Comparison of ENCODE assay signal across 8 cellular contexts in the genomic region with DNA sequence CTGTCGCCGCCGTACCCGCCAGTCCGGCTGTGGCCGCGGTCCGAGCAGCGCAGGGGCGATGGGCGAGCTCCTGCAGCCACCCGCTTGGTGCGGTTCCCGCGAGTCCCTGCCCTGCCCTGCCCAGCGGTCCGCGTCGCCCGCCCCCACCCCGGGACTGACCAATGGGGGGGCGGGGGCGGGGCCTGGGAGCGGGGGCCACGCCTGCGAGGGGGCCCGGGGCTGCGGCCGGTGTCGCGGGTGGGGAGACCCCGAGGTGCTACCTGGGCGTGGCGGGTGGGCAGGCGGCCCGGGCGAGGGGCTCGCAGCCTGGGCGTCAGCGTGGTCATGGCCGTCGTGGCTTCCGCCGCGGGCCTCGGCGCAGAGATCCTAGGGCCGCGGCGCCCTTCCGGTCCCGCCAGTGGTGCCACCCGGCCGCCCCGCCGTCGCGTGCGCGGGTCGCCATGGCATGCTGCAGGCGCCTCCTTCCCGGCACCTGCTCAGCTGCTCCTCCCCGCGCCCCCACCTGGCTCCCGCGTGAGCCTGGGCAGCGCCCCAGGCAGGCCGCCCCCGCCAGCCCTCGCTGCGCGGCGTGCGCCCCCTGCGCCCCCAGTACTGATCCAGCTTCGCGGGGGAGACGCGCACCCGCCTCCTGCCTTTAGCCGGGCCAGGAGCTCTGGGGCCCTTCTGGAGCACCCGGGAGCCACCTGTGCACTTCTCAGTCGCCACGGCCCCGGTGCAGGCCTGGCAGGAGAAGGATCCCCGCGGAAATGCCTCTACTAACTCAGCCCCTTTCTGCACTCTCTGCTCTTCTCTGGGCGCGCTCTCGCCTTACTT. TPM values are rescaled to one million over a fixed set of nuclear protein-coding genes. Genes with fewer than 3 reads are reported as not detected.
DNase-seq lines count a peak whose midpoint lies in the region; ATAC-seq, FAIRE-seq and TF ChIP-seq lines count a peak whose summit lies in the region.

A gene with protein sequence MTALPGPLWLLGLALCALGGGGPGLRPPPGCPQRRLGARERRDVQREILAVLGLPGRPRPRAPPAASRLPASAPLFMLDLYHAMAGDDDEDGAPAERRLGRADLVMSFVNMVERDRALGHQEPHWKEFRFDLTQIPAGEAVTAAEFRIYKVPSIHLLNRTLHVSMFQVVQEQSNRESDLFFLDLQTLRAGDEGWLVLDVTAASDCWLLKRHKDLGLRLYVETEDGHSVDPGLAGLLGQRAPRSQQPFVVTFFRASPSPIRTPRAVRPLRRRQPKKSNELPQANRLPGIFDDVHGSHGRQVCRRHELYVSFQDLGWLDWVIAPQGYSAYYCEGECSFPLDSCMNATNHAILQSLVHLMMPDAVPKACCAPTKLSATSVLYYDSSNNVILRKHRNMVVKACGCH (minus strand): TSS at position 108 of the 813 bp plus-strand sequence. CDS start 380 bp downstream, outside the sequence.

- peak; percentile 43 for ATAC-seq in GM21576 (IDR thresholded peaks at IDR 0.05; ENCODE audit: unreplicated experiment)
- ATAC-seq in HepG2, result peak; percentile 78

- peak within 1 kb of the TSS; percentile 57 for H3K4me2 ChIP-seq in HepG2 (ENCODE audit: low read depth, low read length)

- H3K9me3 ChIP-seq in HepG2 (ENCODE audit: low read length), result no peaks in the 10 kb centered on the region

- H3K27ac ChIP-seq in HepG2 (ENCODE audit: extremely low read length, insufficient read depth, low read length), result no peak within 1 kb of the TSS

- TF ChIP-seq CTCF in D721Med (IDR thresholded peaks at IDR 0.05; ENCODE audit: insufficient read depth, missing control alignments) (no peak), bronchial epithelial cell (IDR thresholded peaks at IDR 0.05; ENCODE audit: insufficient read depth, low read length, severe bottlenecking) (no peak), HepG2 (CRISPR knock-in tag; IDR thresholded peaks at IDR 0.05) (no peak)

- FAIRE-seq in D721Med (lab: Jason Lieb, UNC) (no peak), bronchial epithelial cell (lab: Jason Lieb, UNC) (no peak), HepG2 (lab: Jason Lieb, UNC) (no peak)

- DNase-seq in D721Med (ENCODE audit: insufficient read length, low spot score), result peak; percentile 81
- DNase-seq in NCI-H146 (lab: John Stamatoyannopoulos, UW), result peak; percentile 73
- peak; percentile 57 for DNase-seq in T1000 (lab: John Stamatoyannopoulos, UW)
- DNase-seq in bronchial epithelial cell (ENCODE audit: low read depth), result no peak
- no peak for DNase-seq in HepG2 (ENCODE audit: low spot score)
- peak; percentile 31 for DNase-seq in stimulated activated CD4-positive, alpha-beta T cell treated with anti-CD3 and anti-CD28 coated beads, Interleukin-4, amount 100 ng/mL, for 24 hours
- no peak for DNase-seq in NCI-H1048 (lab: John Stamatoyannopoulos, UW)

- POLR2A ChIA-PET in HepG2 (lab: Yijun Ruan, JAX), result interaction anchor here (0.6 to 1.1 kb wide), 3 partner anchors 10 to 705 kb away, joined by 3 to 4 read pairs (median 3); a partner anchor contains a TSS

- H3K27me3 ChIP-seq in bronchial epithelial cell (ENCODE audit: control insufficient read depth, insufficient read depth, low read length) (peaks cover 11% of the 10 kb centered on the region), HepG2 (ENCODE audit: control insufficient read depth in 1 of 2, insufficient read depth in 2 of 2, low read length in 2 of 2) (peaks cover 0 to 15% of the 10 kb centered on the region in 2 experiments; a peak in 3 of 5 replicates)

- TF ChIP-seq RAD21 in HepG2 (CRISPR knock-in tag; IDR thresholded peaks at IDR 0.05), result no peak

- H3K79me2 ChIP-seq in HepG2 (ENCODE audit: insufficient read depth, low read length), result no peaks in the 10 kb centered on the region

- peaks cover 7% of the 10 kb centered on the region for H3K4me1 ChIP-seq in HepG2 (ENCODE audit: insufficient read depth, low read length)

- CTCF ChIA-PET in HepG2 (lab: Yijun Ruan, JAX; ENCODE audit: low intra/inter-chr PET ratio, low total read pairs), result no interaction called here

- H2AFZ ChIP-seq in HepG2 (ENCODE audit: low read length), result no peak within 1 kb of the TSS

- in situ Hi-C loops in HepG2 (cut with HindIII; ENCODE audit: extremely low pct_ligation_motif_present, low pct_unique_long_range_greater_than_20kb), result no loop called here

- no peaks in the 10 kb centered on the region for H4K20me1 ChIP-seq in HepG2 (ENCODE audit: insufficient read depth, low read length)

- H3K4me3 ChIP-seq in bronchial epithelial cell (ENCODE audit: low read depth, low read length) (peak within 1 kb of the TSS; percentile 28), HepG2 (replicated peaks in 1 of 3; ENCODE audit: insufficient read depth in 1 of 3, low read depth in 2 of 3, low read length in 3 of 3) (peak within 1 kb of the TSS in 2 of 3 experiments; percentile 54 to 58; a peak in 3 of 6 replicates)

- intact Hi-C loops in HepG2 (cut with micrococcal nuclease; ENCODE audit: unreplicated experiment), result no loop called here

- no peaks in the 10 kb centered on the region for H3K36me3 ChIP-seq in bronchial epithelial cell (ENCODE audit: control insufficient read depth, insufficient read depth, low read length)
- no peaks in the 10 kb centered on the region for H3K36me3 ChIP-seq in HepG2 (replicated peaks in 1 of 2; ENCODE audit: control insufficient read depth in 1 of 2, insufficient read depth in 2 of 2, low read length in 2 of 2)

- peak in 1 of 2 experiments; percentile 54; a peak in 2 of 4 replicates for TF ChIP-seq POLR2A in HepG2 (IDR thresholded peaks at IDR 0.05; ENCODE audit: insufficient read depth in 1 of 2, low read depth in 2 of 2, low read length in 2 of 2)

- H3K9ac ChIP-seq in HepG2 (ENCODE audit: insufficient read depth, low read depth, low read length), result peak within 1 kb of the TSS; percentile 39; the same call in 1 of the 2 replicates

- WGBS in HepG2 (ENCODE audit: low lambda C conversion rate), result 66% methylated on average over 9 of the region's 91 CpGs

- TF ChIP-seq EP300 in HepG2 (IDR thresholded peaks at IDR 0.05; ENCODE audit: low read depth in 2 of 2, low read length in 2 of 2) (no peak), HepG2 (CRISPR knock-in tag; IDR thresholded peaks at IDR 0.05; ENCODE audit: borderline replicate concordance) (no peak)

- BruUV-seq in HepG2 (replicated peaks; lab: Mats Ljungman, UMichigan), result no TSS peak

TF ChIP-seq in HepG2, 621 proteins besides CTCF, POLR2A, EP300 and RAD21 (continues in another document):
- no peak for TF ChIP-seq NR3C1 (CRISPR knock-in tag; IDR thresholded peaks at IDR 0.05)
- no peak for TF ChIP-seq PRMT3 (CRISPR knock-in tag; IDR thresholded peaks at IDR 0.05; ENCODE audit: borderline replicate concordance, low read depth)
- TF ChIP-seq ZNF598 (CRISPR knock-in tag; IDR thresholded peaks at IDR 0.05; ENCODE audit: borderline replicate concordance), result no peak

RNA-seq across cellular contexts. Expression of the gene that starts here (rescaled TPM):
- total RNA-seq in bronchial epithelial cell, result 0.90 and 1.3 TPM in 2 replicates
- total RNA-seq in HepG2 (2016; rRNA removed; fragmentation: Illumina TruSeq; extraction: Trizol), result 0.14 and 0.29 TPM in 2 replicates
- not detected in 2 replicates for total RNA-seq in HepG2 (2016; cell fraction: cytosol; rRNA removed; fragmentation: Illumina TruSeq; extraction: Trizol; ENCODE audit: low read depth)
- 0.22 and 0.36 TPM in 2 replicates for total RNA-seq in HepG2 (2016; cell fraction: insoluble cytoplasmic fraction; rRNA removed; fragmentation: Illumina TruSeq; extraction: Trizol)
- 0.09 and 0.17 TPM in 2 replicates for total RNA-seq in HepG2 (2016; cell fraction: membrane; rRNA removed; fragmentation: Illumina TruSeq; extraction: Trizol)
- 0.22 and 0.34 TPM in 2 replicates for total RNA-seq in HepG2 (2016; cell fraction: nucleus; rRNA removed; fragmentation: Illumina TruSeq; extraction: Trizol)
- 0.41 and 0.48 TPM in 2 replicates for polyA plus RNA-seq in HepG2 (2011; rRNA removed)
- polyA plus RNA-seq in HepG2 (2011; cell fraction: cytosol; rRNA removed), result 0.24 and 0.41 TPM in 2 replicates
- polyA plus RNA-seq in HepG2 (2011; cell fraction: nucleus; rRNA removed), result 0.24 and 0.33 TPM in 2 replicates
- 0.68 and 0.78 TPM in 2 replicates for polyA plus RNA-seq in HepG2 (2012)
- 0.03 TPM in 2 replicates for polyA plus RNA-seq in HepG2 (2016; cell fraction: cytosol; fragmentation: Illumina TruSeq; extraction: Trizol; ENCODE audit: low read depth)
- 0.24 and 0.44 TPM in 2 replicates for polyA plus RNA-seq in HepG2 (2016; cell fraction: insoluble cytoplasmic fraction; fragmentation: Illumina TruSeq; extraction: Trizol; ENCODE audit: low read depth)
- 0.06 and 0.09 TPM in 2 replicates for polyA plus RNA-seq in HepG2 (2016; cell fraction: membrane; fragmentation: Illumina TruSeq; extraction: Trizol; ENCODE audit: low read depth)
- polyA plus RNA-seq in HepG2 (2016; cell fraction: nucleus; fragmentation: Illumina TruSeq; extraction: Trizol; ENCODE audit: insufficient read depth, low read depth), result 0.37 and 0.51 TPM in 2 replicates
- polyA minus RNA-seq in HepG2 (2011; rRNA and poly(A)+ RNA removed; ENCODE audit: low replicate concordance), result 0.62 and 4.1 TPM in 2 replicates
- 0.40 and 0.44 TPM in 2 replicates for polyA minus RNA-seq in HepG2 (2011; cell fraction: cytosol; rRNA and poly(A)+ RNA removed)
- polyA minus RNA-seq in HepG2 (2011; cell fraction: nucleus; rRNA and poly(A)+ RNA removed), result 0.12 and 0.26 TPM in 2 replicates

Comparison
In these comparisons a context has a peak if more than half of its experiments do, and no peak if none do; other contexts are left out.
1. DNase-seq: peak in D721Med (single experiment), NCI-H146 (single experiment), T1000 (single experiment) and stimulated activated CD4-positive, alpha-beta T cell treated with anti-CD3 and anti-CD28 coated beads, Interleukin-4, amount 100 ng/mL, for 24 hours (single experiment); none in bronchial epithelial cell (single experiment), HepG2 (single experiment) and NCI-H1048 (single experiment).